ENCODE assay signal across 17 cellular contexts in genomic region chr15:60555291-60555690, GRCh38.
A peak's percentile ranks its signal among the peaks of the same experiment; 100 is the strongest.
DNase-seq lines count a peak whose midpoint lies in the region; ATAC-seq and TF ChIP-seq lines count a peak whose summit lies in the region.
"Had no signal": no experiment of that assay in that cellular context is flagged by ENCODE, and none has a peak within 500 bp of the region (broad histone marks: within the 10 kb centered on the region; RNA-seq: fewer than 3 reads in every experiment).

No MANE protein-coding gene starts in this region.

- no peaks in the 10 kb centered on the region for H3K9me3 ChIP-seq in effector memory CD4-positive, alpha-beta T cell (ENCODE audit: control insufficient read depth, low read length)
- H3K9me3 ChIP-seq: lower lobe of right lung, tibial artery had no signal

- no peaks in the 10 kb centered on the region for H3K27me3 ChIP-seq in effector memory CD4-positive, alpha-beta T cell (replicated peaks; ENCODE audit: control insufficient read depth, insufficient read depth, low read length, poor library complexity, severe bottlenecking)
- H3K27me3 ChIP-seq: tibial artery had no signal

- H3K27ac ChIP-seq in effector memory CD4-positive, alpha-beta T cell (ENCODE audit: insufficient read depth, low read length, poor library complexity, severe bottlenecking) = peak overlapping the region; percentile 49
- H3K27ac ChIP-seq: coronary artery, lower lobe of right lung, tibial artery had no signal

- no peak for ATAC-seq in sciatic nerve
- ATAC-seq: Panc1 had no signal

- H3K36me3 ChIP-seq in effector memory CD4-positive, alpha-beta T cell (ENCODE audit: control insufficient read depth, insufficient read depth, low read length) = peaks cover 5% of the 10 kb centered on the region
- H3K36me3 ChIP-seq: lower lobe of right lung, tibial artery had no signal

- no peak overlapping the region for H3K4me3 ChIP-seq in effector memory CD4-positive, alpha-beta T cell (ENCODE audit: insufficient read depth, low read depth, low read length, poor library complexity, severe bottlenecking)
- H3K4me3 ChIP-seq: coronary artery, lower lobe of right lung, skin epidermis, tibial artery had no signal

- in situ Hi-C loops in KBM-7 (cut with MboI; ENCODE audit: low pct_unique_long_range_greater_than_20kb, low sequenced_read_pairs) = no loop called here

- no peak for TF ChIP-seq CTCF in GM20000 (IDR thresholded peaks at IDR 0.05; ENCODE audit: extremely low read depth, missing control alignments)

- DNase-seq in COR-L47 (lab: John Stamatoyannopoulos, UW) = peak; percentile 66
- DNase-seq in NCI-H1092 treated with DMSO at 0.1 percent for 48 hours (lab: John Stamatoyannopoulos, UW) = peak; percentile 53
- DNase-seq in NCI-H345 (lab: John Stamatoyannopoulos, UW) = peak; percentile 52
- no peak for DNase-seq in effector memory CD4-positive, alpha-beta T cell
- no peak for DNase-seq in GM20000 (ENCODE audit: low spot score)
- no peak for DNase-seq in stimulated activated CD4-positive, alpha-beta T cell treated with anti-CD3 and anti-CD28 coated beads, Interleukin-2, amount 100 ng/mL, for 48 hours
- DNase-seq in KBM-7 = no peak
- DNase-seq in sciatic nerve (ENCODE audit: low spot score) = no peak
- DNase-seq: activated gamma-delta T cell treated with Interleukin-2 at 50 U/mL for 16 hours; lower lobe of right lung; MM.1S; NCI-H524 treated with DMSO at 0.1 percent for 48 hours; stimulated activated CD4-positive, alpha-beta T cell treated with anti-CD3 and anti-CD28 coated beads, Interleukin-4, amount 100 ng/mL, for 4 hours; tibial artery had no signal

- peaks cover 71% of the 10 kb centered on the region for H3K4me1 ChIP-seq in effector memory CD4-positive, alpha-beta T cell (ENCODE audit: control insufficient read depth, insufficient read depth, low read length, poor library complexity, severe bottlenecking)
- H3K4me1 ChIP-seq: tibial artery had no signal

- intact Hi-C loops in sciatic nerve (cut with DNase I) = no loop called here

Comparison
In these comparisons a context has a peak if more than half of its experiments do, and no peak if none do; other contexts are left out.
1. DNase-seq: peak in COR-L47 (single experiment), NCI-H1092 treated with DMSO at 0.1 percent for 48 hours (single experiment) and NCI-H345 (single experiment); none in effector memory CD4-positive, alpha-beta T cell (0 of 3), GM20000 (single experiment), stimulated activated CD4-positive, alpha-beta T cell treated with anti-CD3 and anti-CD28 coated beads, Interleukin-2, amount 100 ng/mL, for 48 hours (0 of 2), KBM-7 (single experiment) and sciatic nerve (single experiment).